Comparison of ENCODE assay signal across 8 cellular contexts in the genomic region with DNA sequence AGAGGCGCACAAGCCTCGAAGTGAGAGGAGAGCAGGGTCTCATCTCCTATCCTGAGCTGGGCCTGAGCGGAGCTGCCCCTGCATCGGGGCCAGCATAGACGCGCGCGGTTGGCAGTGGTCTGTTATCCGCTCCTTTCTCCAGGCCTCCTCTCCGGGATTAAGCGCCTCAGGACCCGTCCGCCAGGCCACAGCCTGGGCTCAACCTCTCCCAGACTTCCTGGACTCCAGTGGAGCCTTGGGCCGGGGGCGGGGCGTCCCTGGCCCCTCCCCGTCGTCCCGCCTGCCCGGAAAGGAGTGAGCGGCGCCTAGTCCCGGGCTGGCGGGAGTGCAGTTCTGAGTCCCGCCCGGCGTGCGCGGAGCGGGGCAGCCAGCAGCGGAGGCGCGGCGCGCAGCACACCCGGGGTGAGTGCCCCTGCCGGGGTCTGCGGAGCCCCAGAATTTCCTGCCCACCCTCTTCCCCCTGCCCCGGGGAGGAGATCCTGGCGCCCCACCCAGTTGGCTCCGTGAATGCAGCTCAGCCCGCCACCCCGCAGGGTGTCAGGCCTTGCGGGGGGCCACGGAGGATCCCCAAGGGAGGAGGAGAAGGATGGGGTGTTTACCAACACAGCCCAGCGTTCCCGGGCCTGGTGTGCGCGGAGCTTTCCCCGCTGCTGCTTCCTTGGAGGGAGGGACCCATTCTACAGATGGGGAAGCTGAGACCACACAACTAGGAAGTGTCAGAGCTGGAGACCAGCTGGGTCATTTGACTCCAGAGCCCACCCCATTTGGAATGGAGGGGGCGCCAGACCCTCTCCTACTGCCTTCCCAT. TPM values are rescaled to one million over a fixed set of nuclear protein-coding genes. Genes with fewer than 3 reads are reported as not detected.
A peak's percentile ranks its signal among the peaks of the same experiment; 100 is the strongest.
DNase-seq lines count a peak whose midpoint lies in the region; ATAC-seq and TF ChIP-seq lines count a peak whose summit lies in the region.

A gene with protein sequence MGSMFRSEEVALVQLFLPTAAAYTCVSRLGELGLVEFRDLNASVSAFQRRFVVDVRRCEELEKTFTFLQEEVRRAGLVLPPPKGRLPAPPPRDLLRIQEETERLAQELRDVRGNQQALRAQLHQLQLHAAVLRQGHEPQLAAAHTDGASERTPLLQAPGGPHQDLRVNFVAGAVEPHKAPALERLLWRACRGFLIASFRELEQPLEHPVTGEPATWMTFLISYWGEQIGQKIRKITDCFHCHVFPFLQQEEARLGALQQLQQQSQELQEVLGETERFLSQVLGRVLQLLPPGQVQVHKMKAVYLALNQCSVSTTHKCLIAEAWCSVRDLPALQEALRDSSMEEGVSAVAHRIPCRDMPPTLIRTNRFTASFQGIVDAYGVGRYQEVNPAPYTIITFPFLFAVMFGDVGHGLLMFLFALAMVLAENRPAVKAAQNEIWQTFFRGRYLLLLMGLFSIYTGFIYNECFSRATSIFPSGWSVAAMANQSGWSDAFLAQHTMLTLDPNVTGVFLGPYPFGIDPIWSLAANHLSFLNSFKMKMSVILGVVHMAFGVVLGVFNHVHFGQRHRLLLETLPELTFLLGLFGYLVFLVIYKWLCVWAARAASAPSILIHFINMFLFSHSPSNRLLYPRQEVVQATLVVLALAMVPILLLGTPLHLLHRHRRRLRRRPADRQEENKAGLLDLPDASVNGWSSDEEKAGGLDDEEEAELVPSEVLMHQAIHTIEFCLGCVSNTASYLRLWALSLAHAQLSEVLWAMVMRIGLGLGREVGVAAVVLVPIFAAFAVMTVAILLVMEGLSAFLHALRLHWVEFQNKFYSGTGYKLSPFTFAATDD (plus strand): TSS at position 308 of the 808 bp plus-strand sequence. CDS start 2,247 bp downstream, outside the sequence.

- peaks cover 4% of the 10 kb centered on the region for H3K36me3 ChIP-seq in right atrium auricular region

- POLR2A ChIA-PET in T-cell (lab: Charles Lee): no interaction called here

- H3K27me3 ChIP-seq in right atrium auricular region: no peaks in the 10 kb centered on the region

- peak within 1 kb of the TSS; percentile 91 to 94 for H3K27ac Mint-ChIP-seq in T-cell

- H3K27ac ChIP-seq in angular gyrus (ENCODE audit: low read depth, low read length) (peak within 1 kb of the TSS; percentile 48), right atrium auricular region (peak within 1 kb of the TSS; percentile 84 to 88)

- H3K4me1 Mint-ChIP-seq in T-cell: peaks cover 21 to 40% (median 21%) of the 10 kb centered on the region in 3 donors

- peak within 1 kb of the TSS; percentile 63 to 72 for H3K4me3 ChIP-seq in right atrium auricular region

- H3K36me3 Mint-ChIP-seq in T-cell: peaks cover under 1% of the 10 kb centered on the region

- H3K9me3 Mint-ChIP-seq in T-cell: no peaks in the 10 kb centered on the region

- peaks cover 0 to 64% of the 10 kb centered on the region in 2 donors for H3K4me1 ChIP-seq in right atrium auricular region

- TF ChIP-seq CTCF in right atrium auricular region (IDR thresholded peaks at IDR 0.05): no peak

- H3K27me3 Mint-ChIP-seq in T-cell: no peaks in the 10 kb centered on the region

- peak within 1 kb of the TSS; percentile 84 to 93 (median 89) for H3K4me3 Mint-ChIP-seq in T-cell

- no peaks in the 10 kb centered on the region for H3K9me3 ChIP-seq in right atrium auricular region

- ATAC-seq in HG03439 (IDR thresholded peaks at IDR 0.05; ENCODE audit: unreplicated experiment) (peak; percentile 39), T-cell (replicated peaks in 1 of 4) (peak; percentile 62 to 70 (median 64)), HG03108 (IDR thresholded peaks at IDR 0.05; ENCODE audit: unreplicated experiment) (no peak)

- CTCF ChIA-PET in T-cell (lab: Charles Lee): no interaction called here

- peak; percentile 71 for DNase-seq in GM04504 (ENCODE audit: low read depth)
- peak in 24 of 34 experiments; percentile 13 to 58 (median 32) for DNase-seq in T-cell
- DNase-seq in right atrium auricular region (ENCODE audit: low spot score): peak; percentile 91
- DNase-seq in renal cortical epithelial cell (ENCODE audit: low read depth): peak; percentile 60
- no peak for DNase-seq in cerebellar cortex (ENCODE audit: low spot score)

RNA-seq across cellular contexts. Expression of the gene that starts here (rescaled TPM):
- total RNA-seq in T-cell (100 to 1,000 TPM; 184 to 292 (median 246) TPM), right atrium auricular region (10 to 100 TPM; 19.2 to 50.7 TPM), renal cortical epithelial cell (60.2 and 84.2 TPM in 2 replicates)
